7 cellular contexts compared by ENCODE assay signal in the genomic region with DNA sequence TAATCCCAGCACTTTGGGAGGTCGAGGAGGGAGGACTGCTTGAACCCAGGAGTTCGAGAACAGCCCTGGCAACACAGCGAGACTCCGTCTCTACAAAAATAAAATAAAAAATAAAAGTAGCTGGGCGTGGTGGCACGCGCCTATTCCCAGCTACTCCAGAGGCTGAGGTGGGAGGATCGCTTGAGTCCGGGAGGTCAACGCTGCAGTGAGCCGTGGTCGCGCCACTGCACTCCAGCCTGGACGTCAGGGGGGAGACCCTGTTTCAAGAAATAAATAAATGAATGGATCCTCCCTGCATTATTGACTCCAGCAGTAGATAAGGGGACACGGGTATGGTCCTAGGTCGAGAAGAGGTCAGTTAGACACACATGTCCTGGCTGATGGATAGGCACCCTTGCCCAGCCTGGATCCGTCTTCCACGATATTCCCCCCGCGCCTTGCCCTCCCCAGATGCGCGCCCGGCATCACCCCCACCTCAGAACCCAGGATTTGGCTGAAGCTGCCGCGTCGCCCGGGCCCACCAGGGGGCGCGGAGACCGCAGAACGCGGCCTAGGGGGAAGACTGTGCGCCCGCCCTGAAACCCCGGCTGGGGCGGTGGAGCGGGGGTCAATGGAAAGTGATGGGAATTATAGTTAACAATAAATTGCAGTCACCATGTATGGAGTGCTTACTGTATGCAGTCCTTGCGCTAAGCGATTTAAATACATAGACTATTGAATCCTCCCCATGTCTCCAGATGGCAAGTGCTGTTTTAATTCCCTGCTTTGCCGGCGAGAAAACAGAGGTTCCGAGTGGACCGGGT. TPM values are rescaled to one million over a fixed set of nuclear protein-coding genes. Genes with fewer than 3 reads are reported as not detected.
DNase-seq lines count a peak whose midpoint lies in the region; ATAC-seq, FAIRE-seq and TF ChIP-seq lines count a peak whose summit lies in the region.

No MANE protein-coding gene starts in this region.

- H3K4me3 ChIP-seq in Loucy (ENCODE audit: low read length, poor library complexity, severe bottlenecking) (peak overlapping the region; percentile 79), SK-N-MC (peak overlapping the region; percentile 81), thymus (ENCODE audit: low read length) (peak overlapping the region; percentile 74)

- no peaks in the 10 kb centered on the region for H3K79me2 ChIP-seq in Loucy (ENCODE audit: insufficient read depth, low read length)

- intact Hi-C loops in head of caudate nucleus (cut with DNase I) = loop anchor here (2.0 kb wide), 1 partner anchor 19 kb away; no protein-coding TSS in a partner anchor

- WGBS in thymus = 15% methylated on average over 43 of the region's 43 CpGs

- H2AFZ ChIP-seq in Loucy (ENCODE audit: low read length) = peak overlapping the region; percentile 88

- H3K27ac Mint-ChIP-seq in activated naive CD4-positive, alpha-beta T cell treated with anti-CD3 and anti-CD28 coated beads, Interleukin-2, amount 50 U/mL, for 72 hours = peak overlapping the region; percentile 86 to 87

- H3K27ac ChIP-seq in SK-N-MC = peak overlapping the region; percentile 90
- H3K27ac ChIP-seq in thymus (ENCODE audit: low read depth) = peak overlapping the region; percentile 92

- no peaks in the 10 kb centered on the region for H3F3A ChIP-seq in Loucy (ENCODE audit: low read depth)

- H3K9ac ChIP-seq in Loucy (ENCODE audit: low read depth, low read length, poor library complexity, severe bottlenecking) (peak overlapping the region; percentile 79), SK-N-MC (ENCODE audit: insufficient read length) (peak overlapping the region; percentile 21)

- peak; percentile 80 for DNase-seq in GM12891 (ENCODE audit: insufficient read length, low spot score)
- DNase-seq in SK-N-MC (ENCODE audit: low read depth, low spot score) = no peak
- DNase-seq in activated naive CD4-positive, alpha-beta T cell treated with anti-CD3 and anti-CD28 coated beads, Interleukin-2, amount 50 U/mL, for 72 hours (ENCODE audit: low spot score in 2 of 2) = peak; percentile 81 to 94
- peak; percentile 58 to 93 (median 86) for DNase-seq in head of caudate nucleus
- peak; percentile 59 for DNase-seq in occipital lobe (lab: John Stamatoyannopoulos, UW)

- no peaks in the 10 kb centered on the region for H3K27me3 ChIP-seq in Loucy (ENCODE audit: insufficient read depth, low read length, poor library complexity, severe bottlenecking)
- H3K27me3 ChIP-seq in thymus (ENCODE audit: control insufficient read depth, insufficient read depth) = no peaks in the 10 kb centered on the region

- TF ChIP-seq CTCF in Loucy (conservative IDR thresholded peaks at IDR 0.05; ENCODE audit: low read length) = peak; percentile 95

- H3K36me3 Mint-ChIP-seq in activated naive CD4-positive, alpha-beta T cell treated with anti-CD3 and anti-CD28 coated beads, Interleukin-2, amount 50 U/mL, for 72 hours = peaks cover 0 to 5% of the 10 kb centered on the region in 2 donors

- peak; percentile 45 to 47 for ATAC-seq in activated naive CD4-positive, alpha-beta T cell treated with anti-CD3 and anti-CD28 coated beads, Interleukin-2, amount 50 U/mL, for 72 hours

- no peaks in the 10 kb centered on the region for H3K36me3 ChIP-seq in Loucy (ENCODE audit: insufficient read depth, low read length)
- no peaks in the 10 kb centered on the region for H3K36me3 ChIP-seq in SK-N-MC (ENCODE audit: insufficient read depth, low read length)
- no peaks in the 10 kb centered on the region for H3K36me3 ChIP-seq in thymus (ENCODE audit: control insufficient read depth, insufficient read depth)

- no peaks in the 10 kb centered on the region for H4K20me1 ChIP-seq in Loucy (ENCODE audit: insufficient read depth, low read length, poor library complexity, severe bottlenecking)

- no peak for TF ChIP-seq POLR2A in GM12891 (IDR thresholded peaks at IDR 0.05; ENCODE audit: low read depth, low read length)

- H3K9me2 ChIP-seq in Loucy (replicated peaks; ENCODE audit: low read depth, low read length) = no peaks in the 10 kb centered on the region

- no peaks in the 10 kb centered on the region for H3K9me3 Mint-ChIP-seq in activated naive CD4-positive, alpha-beta T cell treated with anti-CD3 and anti-CD28 coated beads, Interleukin-2, amount 50 U/mL, for 72 hours

- H3K4me1 ChIP-seq in Loucy (ENCODE audit: insufficient read depth, low read length, poor library complexity, severe bottlenecking) = peaks cover 31% of the 10 kb centered on the region
- H3K4me1 ChIP-seq in thymus (ENCODE audit: control insufficient read depth, insufficient read depth, low read length) = peaks cover 11% of the 10 kb centered on the region

- H3K9me3 ChIP-seq in Loucy (ENCODE audit: insufficient read depth, low read depth, low read length) (no peaks in the 10 kb centered on the region), SK-N-MC (ENCODE audit: low read depth, low read length) (no peaks in the 10 kb centered on the region), thymus (ENCODE audit: control insufficient read depth) (no peaks in the 10 kb centered on the region)

- peak overlapping the region; percentile 98 for H3K4me2 ChIP-seq in Loucy (ENCODE audit: low read depth, low read length, poor library complexity, severe bottlenecking)

- FAIRE-seq in GM12891 (lab: Jason Lieb, UNC) = peak; percentile 89

TF ChIP-seq in GM12891, 5 proteins besides CTCF, POLR2A, EP300 and RAD21:
- TF ChIP-seq TAF1 (IDR thresholded peaks at IDR 0.05; ENCODE audit: low read depth, low read length) (no peak), POU2F2 (IDR thresholded peaks at IDR 0.05; ENCODE audit: low read depth, low read length) (0 out of 2 replicates have a peak, but pooled peaks have one; percentile 8)

RNA-seq across cellular contexts. Expression of a gene that starts 2.1 kb away (rescaled TPM):
- 8.8 TPM for polyA plus RNA-seq in GM12891 (2012; ENCODE audit: low read depth, missing spikeins)
- 10 to 100 TPM; 37.9 to 41.5 TPM for total RNA-seq in activated naive CD4-positive, alpha-beta T cell treated with anti-CD3 and anti-CD28 coated beads, Interleukin-2, amount 50 U/mL, for 72 hours
- total RNA-seq in occipital lobe = 20.3 TPM
- 36.4 TPM for polyA plus RNA-seq in thymus

RNA-seq across cellular contexts. Expression of a gene that starts 13.9 kb away (rescaled TPM):
- polyA plus RNA-seq in GM12891 (2012; ENCODE audit: low read depth, missing spikeins) = 85.5 TPM
- total RNA-seq in activated naive CD4-positive, alpha-beta T cell treated with anti-CD3 and anti-CD28 coated beads, Interleukin-2, amount 50 U/mL, for 72 hours = 100 to 1,000 TPM; 400 to 402 TPM
- 22.6 TPM for total RNA-seq in occipital lobe
- polyA plus RNA-seq in thymus = 139 TPM

RNA-seq across cellular contexts. Expression of a gene that starts 24.2 kb away (rescaled TPM):
- polyA plus RNA-seq in GM12891 (2012; ENCODE audit: low read depth, missing spikeins) = 154 TPM
- total RNA-seq in activated naive CD4-positive, alpha-beta T cell treated with anti-CD3 and anti-CD28 coated beads, Interleukin-2, amount 50 U/mL, for 72 hours = 100 to 1,000 TPM; 317 to 357 TPM
- total RNA-seq in occipital lobe = 174 TPM
- 113 TPM for polyA plus RNA-seq in thymus

RNA-seq across cellular contexts. Expression of a gene that starts 24.5 kb away (rescaled TPM):
- polyA plus RNA-seq in GM12891 (2012; ENCODE audit: low read depth, missing spikeins) = 9.6 TPM
- 10 to 100 TPM; 39.4 to 42.7 TPM for total RNA-seq in activated naive CD4-positive, alpha-beta T cell treated with anti-CD3 and anti-CD28 coated beads, Interleukin-2, amount 50 U/mL, for 72 hours
- total RNA-seq in occipital lobe = 0.62 TPM
- 4.1 TPM for polyA plus RNA-seq in thymus

RNA-seq across cellular contexts. Expression of a gene that starts 25.8 kb away (rescaled TPM):
- 0.30 TPM for polyA plus RNA-seq in GM12891 (2012; ENCODE audit: low read depth, missing spikeins)
- not detected for total RNA-seq in activated naive CD4-positive, alpha-beta T cell treated with anti-CD3 and anti-CD28 coated beads, Interleukin-2, amount 50 U/mL, for 72 hours
- total RNA-seq in occipital lobe = 0.16 TPM
- 0.46 TPM for polyA plus RNA-seq in thymus

Comparison
In these comparisons a context has a peak if more than half of its experiments do, and no peak if none do; other contexts are left out.
1. RNA of a gene that starts 13.9 kb away (total RNA-seq): 400 to 402 TPM in activated naive CD4-positive, alpha-beta T cell treated with anti-CD3 and anti-CD28 coated beads, Interleukin-2, amount 50 U/mL, for 72 hours; 22.6 TPM in occipital lobe (single experiment); every median in the first group is over 10 times any median in the second.
2. Peak in every context shown above with its lines, with median percentiles within 50 percentile points of each other: H3K4me3 ChIP-seq.